Comparison of ENCODE assay signal across 12 cellular contexts in genomic region chr11:1888811-1889526, GRCh38. TPM values are rescaled to one million over a fixed set of nuclear protein-coding genes. Genes with fewer than 3 reads are reported as not detected.
DNase-seq lines count a peak whose midpoint lies in the region; ATAC-seq, FAIRE-seq and TF ChIP-seq lines count a peak whose summit lies in the region.
"Had no signal": no experiment of that assay in that cellular context is flagged by ENCODE, and none has a peak within 500 bp of the region (broad histone marks: within the 10 kb centered on the region; RNA-seq: fewer than 3 reads in every experiment).

No MANE protein-coding gene starts in this region.

- H3K27me3 ChIP-seq in testis, result no peaks in the 10 kb centered on the region

- 76 to 89% methylated on average over 17 to 26 of the region's 26 CpGs for WGBS in testis, 2 donors

- no peak overlapping the region for H3K27ac ChIP-seq in testis

- no peak overlapping the region for H3K4me3 ChIP-seq in testis

- ATAC-seq in left cardiac atrium (peak; percentile 28 to 75), HG02610 (IDR thresholded peaks at IDR 0.05; ENCODE audit: unreplicated experiment) (no peak)

- no peak for TF ChIP-seq CTCF in testis (IDR thresholded peaks at IDR 0.05)

- no peaks in the 10 kb centered on the region for H3K9me3 ChIP-seq in testis

- H3K36me3 ChIP-seq in testis (ENCODE audit: low read depth, missing control alignments), result no peaks in the 10 kb centered on the region

- no peak for FAIRE-seq in GM19239 (lab: Jason Lieb, UNC)

- H3K4me1 ChIP-seq in testis, result no peaks in the 10 kb centered on the region

- intact Hi-C loops in left cardiac atrium (cut with DNase I) (loop anchor here in 1 of 2 donors (10.0 kb wide), 1 partner anchor 266 kb away; no protein-coding TSS in a partner anchor), testis (cut with DNase I; ENCODE audit: low total_unique reads) (loop anchor here (5.0 kb wide), 1 partner anchor 42 kb away; no protein-coding TSS in a partner anchor)

- no peak for TF ChIP-seq POLR2A in testis (IDR thresholded peaks at IDR 0.05)

- DNase-seq in GDM1 (lab: John Stamatoyannopoulos, UW) (peak; percentile 94), left cardiac atrium (peak; percentile 35), testis (no peak), NCI-H510A (lab: John Stamatoyannopoulos, UW) (no peak), GM19239 (ENCODE audit: insufficient read length, low spot score) (no peak)
- DNase-seq in activated CD8-positive, alpha-beta memory T cell treated with anti-CD3 and anti-CD28 coated beads for 24 hours, result peak; percentile 88
- DNase-seq in stimulated activated CD4-positive, alpha-beta T cell treated with anti-CD3 and anti-CD28 coated beads, TNF-alpha, amount 100 ng/mL, for 1 hour (ENCODE audit: low read depth in 3 of 3, low spot score in 1 of 3), result peak; percentile 43 to 48 (median 46)
- DNase-seq: caudate nucleus, DMS53 had no signal

RNA-seq across cellular contexts. Expression of gene PRR33, which starts 2.7 kb away (rescaled TPM):
- total RNA-seq in left cardiac atrium (under 1 TPM; 0.10 to 0.50 TPM), testis (under 1 TPM in 1 of 2 donors, not detected in 1; 0.06 TPM)
- polyA plus RNA-seq in testis (ENCODE audit: insufficient read depth, low read depth, low replicate concordance), result not detected
- total RNA-seq: lower leg skin, NCI-H460 had no signal

RNA-seq across cellular contexts. Expression of gene TNNT3, which starts 30.5 kb away (rescaled TPM):
- total RNA-seq in left cardiac atrium, result 10 to 100 TPM; 11.7 to 28.5 TPM
- total RNA-seq in testis, result 10 to 100 TPM in 1 of 2 donors, 1 to 10 TPM in 1; 8.1 to 13.1 TPM
- polyA plus RNA-seq in testis (ENCODE audit: insufficient read depth, low read depth, low replicate concordance), result 16.1 TPM
- total RNA-seq: NCI-H460 had no signal

RNA-seq across cellular contexts. Expression of gene LSP1, which starts 36.1 kb away (rescaled TPM):
- total RNA-seq in left cardiac atrium (10 to 100 TPM; 24.9 to 31.2 TPM), testis (10 to 100 TPM; 13.0 to 19.9 TPM)
- 50.1 TPM for polyA plus RNA-seq in testis (ENCODE audit: insufficient read depth, low read depth, low replicate concordance)
- total RNA-seq: NCI-H460 had no signal

RNA-seq across cellular contexts. Expression of gene TNNI2, which starts 50.2 kb away (rescaled TPM):
- total RNA-seq in left cardiac atrium (under 1 TPM; 0.35 to 0.52 TPM), testis (not detected)
- 8.6 TPM for polyA plus RNA-seq in testis (ENCODE audit: insufficient read depth, low read depth, low replicate concordance)
- total RNA-seq: NCI-H460 had no signal

RNA-seq across cellular contexts. Expression of gene SYT8, which starts 54.2 kb away (rescaled TPM):
- total RNA-seq in left cardiac atrium (not detected), testis (1 to 10 TPM; 1.7 to 2.7 TPM)
- polyA plus RNA-seq in testis (ENCODE audit: insufficient read depth, low read depth, low replicate concordance), result 0.98 TPM
- total RNA-seq: NCI-H460 had no signal

Comparison
In these comparisons a context has a peak if more than half of its experiments do, and no peak if none do; other contexts are left out.
1. DNase-seq: peak in GDM1 (single experiment), activated CD8-positive, alpha-beta memory T cell treated with anti-CD3 and anti-CD28 coated beads for 24 hours (single experiment), left cardiac atrium (single experiment) and stimulated activated CD4-positive, alpha-beta T cell treated with anti-CD3 and anti-CD28 coated beads, TNF-alpha, amount 100 ng/mL, for 1 hour (3 of 3); none in testis (single experiment), NCI-H510A (single experiment) and GM19239 (single experiment).